Comparison of ENCODE assay signal across 14 cellular contexts in genomic region chr9:14238518-14238917, GRCh38.
A peak's percentile ranks its signal among the peaks of the same experiment; 100 is the strongest.
DNase-seq lines count a peak whose midpoint lies in the region; TF ChIP-seq lines count a peak whose summit lies in the region.
"Had no signal": no experiment of that assay in that cellular context is flagged by ENCODE, and none has a peak within 500 bp of the region (broad histone marks: within the 10 kb centered on the region; RNA-seq: fewer than 3 reads in every experiment).

No MANE protein-coding gene starts in this region.

- peak overlapping the region; percentile 88 for H3K27ac ChIP-seq in H9 (ENCODE audit: insufficient read length, low read depth, low read length)
- peak overlapping the region; percentile 54 to 60; a peak in 3 of 4 replicates for H3K27ac ChIP-seq in SK-N-SH (ENCODE audit: low read depth in 2 of 2, low read length in 1 of 2)
- peak overlapping the region; percentile 83 for H3K27ac ChIP-seq in left ventricle myocardium inferior (replicated peaks)
- H3K27ac ChIP-seq in prostate gland: no peak overlapping the region

- H2BK15ac ChIP-seq in H9 (ENCODE audit: low read depth, low read length): no peak overlapping the region

- H3K27me3 ChIP-seq in H9 (ENCODE audit: insufficient read depth, low read length): no peaks in the 10 kb centered on the region
- no peaks in the 10 kb centered on the region for H3K27me3 ChIP-seq in SK-N-SH (ENCODE audit: insufficient read depth)
- H3K27me3 ChIP-seq in left ventricle myocardium inferior (ENCODE audit: low read depth): no peaks in the 10 kb centered on the region
- no peaks in the 10 kb centered on the region for H3K27me3 ChIP-seq in prostate gland (replicated peaks; ENCODE audit: insufficient read depth)

- H2BK120ac ChIP-seq in H9 (ENCODE audit: low read depth, low read length, poor library complexity, severe bottlenecking): no peak overlapping the region

- DNase-seq in H9: peak; percentile 33
- DNase-seq in SK-N-SH: no peak
- DNase-seq in left ventricle myocardium inferior: no peak
- peak; percentile 17 for DNase-seq in prostate gland (ENCODE audit: low spot score)
- no peak for DNase-seq in UCSD-AML1 (lab: John Stamatoyannopoulos, UW; ENCODE audit: unreplicated experiment)
- no peak for DNase-seq in lower leg skin (ENCODE audit: low spot score in 2 of 2)
- DNase-seq in stimulated activated CD8-positive, alpha-beta memory T cell treated with anti-CD3 and anti-CD28 coated beads, Interleukin-4, amount 100 ng/mL, for 48 hours: no peak
- no peak for DNase-seq in D341Med (ENCODE audit: low spot score)
- DNase-seq: activated effector memory CD4-positive, alpha-beta T cell treated with Interleukin-2 at 50 U/mL for 16 hours; COR-L47; erythroblast; NCI-H1092 treated with DMSO at 0.1 percent for 48 hours; stimulated activated naive B cell treated with anti-CD40 and anti-IgM and Interleukin-4, amounts not matched to agents 10 μg/mL and 1 μg/mL and 100 μg/mL, for 72 hours had no signal

- TF ChIP-seq CTCF in H9 (conservative IDR thresholded peaks at IDR 0.05) (no peak), SK-N-SH (IDR thresholded peaks at IDR 0.05) (no peak), left ventricle myocardium inferior (IDR thresholded peaks at IDR 0.05; ENCODE audit: borderline replicate concordance) (no peak), prostate gland (IDR thresholded peaks at IDR 0.05) (no peak), lower leg skin (IDR thresholded peaks at IDR 0.05) (no peak)

- no peaks in the 10 kb centered on the region for H3K79me1 ChIP-seq in H9 (ENCODE audit: insufficient read depth, low read depth, low read length, poor library complexity, severe bottlenecking)

- H2BK12ac ChIP-seq in H9 (ENCODE audit: insufficient read length, low read depth, low read length): no peak overlapping the region

- H3K4me1 ChIP-seq in H9 (ENCODE audit: insufficient read depth, low read length) (peaks cover 11% of the 10 kb centered on the region; the same call in 1 of the 2 replicates), SK-N-SH (ENCODE audit: control insufficient read depth in 1 of 2, insufficient read depth in 2 of 2, low read depth in 1 of 2, low read length in 1 of 2) (peaks cover 18 to 23% of the 10 kb centered on the region in 2 experiments; a peak in 3 of 4 replicates), left ventricle myocardium inferior (peaks cover 94% of the 10 kb centered on the region), prostate gland (replicated peaks) (no peaks in the 10 kb centered on the region)

- TF ChIP-seq RAD21 in SK-N-SH (IDR thresholded peaks at IDR 0.05; ENCODE audit: low read length): no peak

- H2AFZ ChIP-seq in H9 (ENCODE audit: low read length) (no peak overlapping the region), SK-N-SH (ENCODE audit: low read depth) (no peak overlapping the region)

- no peak overlapping the region for H3K14ac ChIP-seq in H9 (ENCODE audit: insufficient read depth, low read length)

- H4K20me1 ChIP-seq in H9 (ENCODE audit: control insufficient read depth, insufficient read depth, insufficient read length): no peaks in the 10 kb centered on the region
- H4K20me1 ChIP-seq in SK-N-SH (ENCODE audit: insufficient read depth): no peaks in the 10 kb centered on the region; the same call in 1 of the 2 replicates

- no peak overlapping the region for H3K4ac ChIP-seq in H9 (ENCODE audit: low read depth, low read length)

- H3K36me3 Mint-ChIP-seq in H9 (ENCODE audit: insufficient read depth in 1 of 3, low read depth in 3 of 3): peaks cover 0 to 2% (median 0%) of the 10 kb centered on the region in 3 experiments; a peak in 1 of 7 replicates
- H3K36me3 Mint-ChIP-seq: stimulated activated naive B cell treated with anti-CD40 and anti-IgM and Interleukin-4, amounts not matched to agents 10 μg/mL and 1 μg/mL and 100 μg/mL, for 72 hours had no signal

- H3K79me2 ChIP-seq in H9 (ENCODE audit: insufficient read depth, low read length): no peaks in the 10 kb centered on the region
- peaks cover 72% of the 10 kb centered on the region for H3K79me2 ChIP-seq in SK-N-SH (ENCODE audit: insufficient read depth)

- H2BK20ac ChIP-seq in H9 (ENCODE audit: low read depth, low read length, poor library complexity, severe bottlenecking): no peak overlapping the region

- no peak overlapping the region for H3K23ac ChIP-seq in H9 (ENCODE audit: insufficient read length, low read depth, low read length)

- H3K4me3 Mint-ChIP-seq in H9: no peak overlapping the region
- H3K4me3 Mint-ChIP-seq: stimulated activated naive B cell treated with anti-CD40 and anti-IgM and Interleukin-4, amounts not matched to agents 10 μg/mL and 1 μg/mL and 100 μg/mL, for 72 hours; T-helper 2 cell treated with Interferon-gamma antibody and Interleukin-4, amounts not matched to agents 5 μg/mL and 100 μg/mL, for 36 hours had no signal

- H3K56ac ChIP-seq in H9 (ENCODE audit: insufficient read length, low read depth, low read length): no peak overlapping the region

- H3K4me2 ChIP-seq in H9 (ENCODE audit: insufficient read depth, insufficient read length, low read length) (peak overlapping the region; percentile 37), SK-N-SH (peak overlapping the region; percentile 6)

- no peak for TF ChIP-seq POLR2A in prostate gland (IDR thresholded peaks at IDR 0.05)
- TF ChIP-seq POLR2A in lower leg skin (IDR thresholded peaks at IDR 0.05): no peak

- H3K9me3 ChIP-seq in H9 (ENCODE audit: control insufficient read depth, low read depth, low read length) (no peaks in the 10 kb centered on the region), SK-N-SH (no peaks in the 10 kb centered on the region), left ventricle myocardium inferior (replicated peaks) (no peaks in the 10 kb centered on the region), prostate gland (no peaks in the 10 kb centered on the region)

- no peaks in the 10 kb centered on the region for H3K23me2 ChIP-seq in H9 (ENCODE audit: insufficient read length, low read depth, low read length, poor library complexity, severe bottlenecking)

- H3F3A ChIP-seq in SK-N-SH (replicated peaks; ENCODE audit: insufficient read depth): peaks cover 16% of the 10 kb centered on the region

- H3K4me3 ChIP-seq in SK-N-SH (ENCODE audit: low read depth in 2 of 2, low read length in 1 of 2): no peak overlapping the region
- no peak overlapping the region for H3K4me3 ChIP-seq in left ventricle myocardium inferior
- no peak overlapping the region for H3K4me3 ChIP-seq in prostate gland
- H3K4me3 ChIP-seq in lower leg skin (ENCODE audit: low read depth, poor library complexity, severe bottlenecking): no peak overlapping the region

- WGBS in H9 (ENCODE audit: extremely low coverage, insufficient read length, low lambda C conversion rate): no CpG with 5 or more reads among the region's 4 CpGs
- 24% methylated on average over 4 of the region's 4 CpGs for WGBS in SK-N-SH (ENCODE audit: low lambda C conversion rate)
- WGBS in prostate gland: 47% methylated on average over 4 of the region's 4 CpGs
- WGBS in lower leg skin, 2 donors: 35 to 37% methylated on average over 4 of the region's 4 CpGs

- no peaks in the 10 kb centered on the region for H3K9me2 ChIP-seq in SK-N-SH

- no peak overlapping the region for H4K91ac ChIP-seq in H9 (ENCODE audit: insufficient read length, low read depth, low read length)

- H4K8ac ChIP-seq in H9 (replicated peaks; ENCODE audit: insufficient read length, low read depth, low read length): no peak overlapping the region

- H3K4me1 Mint-ChIP-seq in H9: peaks cover 28 to 60% of the 10 kb centered on the region in 2 experiments
- H3K4me1 Mint-ChIP-seq: stimulated activated naive B cell treated with anti-CD40 and anti-IgM and Interleukin-4, amounts not matched to agents 10 μg/mL and 1 μg/mL and 100 μg/mL, for 72 hours had no signal

- TF ChIP-seq EP300 in SK-N-SH (IDR thresholded peaks at IDR 0.05; ENCODE audit: borderline replicate concordance in 1 of 2, low read depth in 1 of 2, low read length in 1 of 2): no peak

- no peak overlapping the region for H3T11ph ChIP-seq in H9 (ENCODE audit: low read length)

- no peaks in the 10 kb centered on the region for H3K9me3 Mint-ChIP-seq in H9
- H3K9me3 Mint-ChIP-seq: stimulated activated naive B cell treated with anti-CD40 and anti-IgM and Interleukin-4, amounts not matched to agents 10 μg/mL and 1 μg/mL and 100 μg/mL, for 72 hours; T-helper 2 cell treated with Interferon-gamma antibody and Interleukin-4, amounts not matched to agents 5 μg/mL and 100 μg/mL, for 36 hours had no signal

- CTCF ChIA-PET in SK-N-SH (lab: Yijun Ruan, JAX): no interaction called here

- H4K5ac ChIP-seq in H9 (ENCODE audit: insufficient read length, low read depth, low read length): no peak overlapping the region

- H3K9ac ChIP-seq in H9 (ENCODE audit: extremely low read depth, insufficient read length, low read length) (no peak overlapping the region), SK-N-SH (no peak overlapping the region; the same call in 1 of the 2 replicates)

- no peak overlapping the region for H2BK5ac ChIP-seq in H9 (ENCODE audit: insufficient read length, low read length)

- H3K18ac ChIP-seq in H9 (ENCODE audit: insufficient read length, low read depth, low read length): no peak overlapping the region

- H2AK5ac ChIP-seq in H9 (ENCODE audit: insufficient read length, low read length): no peak overlapping the region

- no peaks in the 10 kb centered on the region for H3K27me3 Mint-ChIP-seq in H9 (ENCODE audit: low read depth)
- H3K27me3 Mint-ChIP-seq: stimulated activated naive B cell treated with anti-CD40 and anti-IgM and Interleukin-4, amounts not matched to agents 10 μg/mL and 1 μg/mL and 100 μg/mL, for 72 hours had no signal

- peak overlapping the region in 2 of 3 experiments; percentile 22 to 62; a peak in 4 of 7 replicates for H3K27ac Mint-ChIP-seq in H9
- H3K27ac Mint-ChIP-seq: stimulated activated naive B cell treated with anti-CD40 and anti-IgM and Interleukin-4, amounts not matched to agents 10 μg/mL and 1 μg/mL and 100 μg/mL, for 72 hours; T-helper 2 cell treated with Interferon-gamma antibody and Interleukin-4, amounts not matched to agents 5 μg/mL and 100 μg/mL, for 36 hours had no signal

- H3K36me3 ChIP-seq in SK-N-SH (replicated peaks in 1 of 2; ENCODE audit: control insufficient read depth in 1 of 2, insufficient read depth in 2 of 2, low read length in 1 of 2) (no peaks in the 10 kb centered on the region), left ventricle myocardium inferior (no peaks in the 10 kb centered on the region), prostate gland (no peaks in the 10 kb centered on the region)

- POLR2A ChIA-PET in SK-N-SH (lab: Yijun Ruan, JAX): no interaction called here

- intact Hi-C loops in left ventricle myocardium inferior (cut with micrococcal nuclease): no loop called here
- intact Hi-C loops in prostate gland (cut with DNase I): no loop called here
- intact Hi-C loops in lower leg skin (cut with DNase I; ENCODE audit: low total_unique reads): no loop called here

TF ChIP-seq in SK-N-SH, 30 proteins besides CTCF, POLR2A, EP300 and RAD21 (continues in another document):
- TF ChIP-seq TCF12 (IDR thresholded peaks at IDR 0.05): peak; percentile 36
- TF ChIP-seq YY1 (IDR thresholded peaks at IDR 0.05; ENCODE audit: low read depth): peak; percentile 41; the same call in 1 of the 2 replicates
- no peak for TF ChIP-seq RFX5 (IDR thresholded peaks at IDR 0.05; ENCODE audit: low read length)
- no peak for TF ChIP-seq GATA2 (CRISPR knock-in tag; IDR thresholded peaks at IDR 0.05)
- peak; percentile 30; the same call in 1 of the 2 replicates for TF ChIP-seq RXRA (IDR thresholded peaks at IDR 0.05; ENCODE audit: borderline replicate concordance, low read depth)

Comparison
In these comparisons a context has a peak if more than half of its experiments do, and no peak if none do; other contexts are left out.
1. DNase-seq: peak in H9 (single experiment) and prostate gland (single experiment); none in SK-N-SH (single experiment), left ventricle myocardium inferior (single experiment), UCSD-AML1 (single experiment), lower leg skin (0 of 2), stimulated activated CD8-positive, alpha-beta memory T cell treated with anti-CD3 and anti-CD28 coated beads, Interleukin-4, amount 100 ng/mL, for 48 hours (single experiment) and D341Med (single experiment).
2. H3K27ac ChIP-seq: peak in H9 (single experiment), SK-N-SH (2 of 2) and left ventricle myocardium inferior (single experiment); none in prostate gland (0 of 2).